In genomic region chr7:136006208-136006607, GRCh38 we compare ENCODE assay signal across 32 cellular contexts. TPM values are rescaled to one million over a fixed set of nuclear protein-coding genes. Genes with fewer than 3 reads are reported as not detected.
A peak's percentile ranks its signal among the peaks of the same experiment; 100 is the strongest.
DNase-seq lines count a peak whose midpoint lies in the region; ATAC-seq, FAIRE-seq and TF ChIP-seq lines count a peak whose summit lies in the region.
"Had no signal": no experiment of that assay in that cellular context is flagged by ENCODE, and none has a peak within 500 bp of the region (broad histone marks: within the 10 kb centered on the region; RNA-seq: fewer than 3 reads in every experiment).

No MANE protein-coding gene starts in this region.

- H3K27ac ChIP-seq in K562 (ENCODE audit: extremely low read depth, low read depth, low read length) (no peak overlapping the region), adrenal gland (no peak overlapping the region)
- H3K27ac ChIP-seq: 22Rv1; A549; BLaER1; BLaER1 treated with 17β-estradiol and CSF1 and Interleukin-3, amounts not matched to agents 10 nM and 100 nM; C4-2B had no signal

- CTCF ChIA-PET in K562 (lab: Yijun Ruan, JAX; ENCODE audit: low intra/inter-chr PET ratio), result no interaction called here

- ATAC-seq in K562, result no peak
- ATAC-seq in central memory CD8-positive, alpha-beta T cell (replicated peaks; ENCODE audit: extremely low read depth, poor library complexity, severe bottlenecking), result no peak
- ATAC-seq: A549; CD8-positive, alpha-beta T cell had no signal

- intact Hi-C loops in K562 (cut with micrococcal nuclease) (loop anchor here (5.0 to 10.0 kb wide), 3 partner anchors 64 to 1589 kb away; no protein-coding TSS in a partner anchor), adrenal gland (cut with DNase I) (loop anchor here in 1 of 2 donors (10.0 kb wide), 1 partner anchor 331 kb away; no protein-coding TSS in a partner anchor)

- in situ Hi-C loops in K562 (cut with MboI), result loop anchor here (5.0 to 10.0 kb wide), 2 partner anchors 204 to 731 kb away; no protein-coding TSS in a partner anchor

- no TSS peak for BruUV-seq in K562 (replicated peaks; lab: Mats Ljungman, UMichigan)

- no peaks in the 10 kb centered on the region for H3K4me1 ChIP-seq in K562 (replicated peaks in 1 of 2; ENCODE audit: control insufficient read depth in 2 of 2, insufficient read depth in 2 of 2, low read length in 2 of 2)
- H3K4me1 ChIP-seq in adrenal gland (replicated peaks in 1 of 2), result no peaks in the 10 kb centered on the region
- H3K4me1 ChIP-seq: A549; BE2C; BLaER1; BLaER1 treated with 17β-estradiol and CSF1 and Interleukin-3, amounts not matched to agents 10 nM and 100 nM; Caco-2 had no signal

- no peaks in the 10 kb centered on the region for H3K9me3 ChIP-seq in K562 (replicated peaks; ENCODE audit: control insufficient read depth, insufficient read depth, low read depth, low read length)
- no peaks in the 10 kb centered on the region for H3K9me3 ChIP-seq in adrenal gland (replicated peaks in 1 of 3)
- H3K9me3 ChIP-seq: A549; BE2C; BLaER1; BLaER1 treated with 17β-estradiol and CSF1 and Interleukin-3, amounts not matched to agents 10 nM and 100 nM; Caco-2 had no signal

- no peak for TF ChIP-seq EP300 in K562 (IDR thresholded peaks at IDR 0.05; ENCODE audit: low read length)

- no peaks in the 10 kb centered on the region for H3K9me3 Mint-ChIP-seq in central memory CD8-positive, alpha-beta T cell
- H3K9me3 Mint-ChIP-seq: CD4-positive, alpha-beta T cell; CD8-positive, alpha-beta memory T cell; CD8-positive, alpha-beta T cell had no signal

- no peaks in the 10 kb centered on the region for H3K36me3 ChIP-seq in K562 (ENCODE audit: control insufficient read depth, insufficient read depth, low read length)
- H3K36me3 ChIP-seq in adrenal gland (replicated peaks in 1 of 2), result no peaks in the 10 kb centered on the region
- H3K36me3 ChIP-seq: BE2C; BLaER1; BLaER1 treated with 17β-estradiol and CSF1 and Interleukin-3, amounts not matched to agents 10 nM and 100 nM had no signal

- H3K27ac Mint-ChIP-seq in central memory CD8-positive, alpha-beta T cell (ENCODE audit: low read depth), result peak overlapping the region; percentile 70
- H3K27ac Mint-ChIP-seq: B cell; CD14-positive monocyte; CD4-positive, alpha-beta T cell; CD8-positive, alpha-beta T cell had no signal

- peaks cover 7% of the 10 kb centered on the region for H3K4me1 Mint-ChIP-seq in central memory CD8-positive, alpha-beta T cell

- H3K27me3 ChIP-seq in K562 (ENCODE audit: control insufficient read depth in 2 of 2, insufficient read depth in 2 of 2, low read length in 2 of 2) (no peaks in the 10 kb centered on the region), adrenal gland (no peaks in the 10 kb centered on the region)
- H3K27me3 ChIP-seq: BE2C; BLaER1; BLaER1 treated with 17β-estradiol and CSF1 and Interleukin-3, amounts not matched to agents 10 nM and 100 nM had no signal

- no peaks in the 10 kb centered on the region for H3K27me3 Mint-ChIP-seq in central memory CD8-positive, alpha-beta T cell
- H3K27me3 Mint-ChIP-seq: B cell; CD4-positive, alpha-beta memory T cell; CD4-positive, alpha-beta T cell; CD8-positive, alpha-beta memory T cell had no signal

- TF ChIP-seq POLR2A in K562 (conservative IDR thresholded peaks at IDR 0.05) (no peak), adrenal gland (IDR thresholded peaks at IDR 0.05) (no peak)

- TF ChIP-seq CTCF in K562 (IDR thresholded peaks at IDR 0.05 in 2 of 3, conservative IDR thresholded peaks at IDR 0.05 in 1 of 3; ENCODE audit: insufficient read depth in 2 of 3, low read depth in 1 of 3, low read length in 3 of 3), result no peak
- TF ChIP-seq CTCF in adrenal gland (IDR thresholded peaks at IDR 0.05), result no peak

- no peaks in the 10 kb centered on the region for H3K79me2 ChIP-seq in K562 (ENCODE audit: control insufficient read depth, insufficient read depth, low read length)

- no peaks in the 10 kb centered on the region for H4K20me1 ChIP-seq in K562 (replicated peaks; ENCODE audit: control insufficient read depth, insufficient read depth, low read length)
- H4K20me1 ChIP-seq: BLaER1; BLaER1 treated with 17β-estradiol and CSF1 and Interleukin-3, amounts not matched to agents 10 nM and 100 nM had no signal

- H3K4me3 Mint-ChIP-seq in central memory CD8-positive, alpha-beta T cell, result no peak overlapping the region
- H3K4me3 Mint-ChIP-seq: B cell; CD14-positive monocyte; CD4-positive, alpha-beta memory T cell; CD4-positive, alpha-beta T cell; CD4-positive, CD25-positive, alpha-beta regulatory T cell; CD8-positive, alpha-beta memory T cell; CD8-positive, alpha-beta T cell had no signal

- H3K9me1 ChIP-seq in K562 (ENCODE audit: control insufficient read depth, insufficient read depth, low read length), result no peaks in the 10 kb centered on the region

- peaks cover 2% of the 10 kb centered on the region for H3K36me3 Mint-ChIP-seq in central memory CD8-positive, alpha-beta T cell (ENCODE audit: insufficient read depth)
- H3K36me3 Mint-ChIP-seq: CD14-positive monocyte; CD8-positive, alpha-beta T cell had no signal

- WGBS in K562 (ENCODE audit: insufficient coverage, low coverage, missing lambda C conversion rate), result 67% methylated on average over 3 of the region's 3 CpGs
- 92 to 99% (median 95%) methylated on average over 3 of the region's 3 CpGs for WGBS in adrenal gland, 4 donors

- FAIRE-seq in K562 (lab: Jason Lieb, UNC), result no peak
- FAIRE-seq: D721Med had no signal

- DNase-seq in K562 (ENCODE audit: extremely low read depth in 1 of 4, low spot score in 3 of 4) (no peak), adrenal gland (no peak), NCI-H2227 treated with DMSO at 0.1 percent for 48 hours (lab: John Stamatoyannopoulos, UW) (no peak)
- no peak for DNase-seq in central memory CD8-positive, alpha-beta T cell (ENCODE audit: low spot score in 2 of 2)
- DNase-seq: 8988T; ACHN; AML-193; BE2C; C1 segment of cervical spinal cord; Caco-2; Calu3; CD4-positive, alpha-beta memory T cell; CD4-positive, alpha-beta T cell; CD4-positive, CD25-positive, alpha-beta regulatory T cell; CD8-positive, alpha-beta memory T cell; CD8-positive, alpha-beta T cell; COR-L47; DMS 273 treated with DMSO at 0.1 percent for 48 hours; DMS153; DMS53; DMS79; DMS79 treated with DMSO at 0.1 percent for 48 hours; DND-41; EL had no signal

- H3K9ac ChIP-seq in K562 (ENCODE audit: insufficient read depth in 1 of 2, low read depth in 2 of 2, low read length in 2 of 2), result no peak overlapping the region
- H3K9ac ChIP-seq: BLaER1; BLaER1 treated with 17β-estradiol and CSF1 and Interleukin-3, amounts not matched to agents 10 nM and 100 nM had no signal

- POLR2A ChIA-PET in K562 (lab: Yijun Ruan, JAX), result no interaction called here

- H2AFZ ChIP-seq in K562 (ENCODE audit: low read depth, low read length), result no peak overlapping the region

- H3K4me2 ChIP-seq in K562 (ENCODE audit: insufficient read depth, low read length), result no peak overlapping the region
- H3K4me2 ChIP-seq: A549; BLaER1; BLaER1 treated with 17β-estradiol and CSF1 and Interleukin-3, amounts not matched to agents 10 nM and 100 nM had no signal

- TF ChIP-seq RAD21 in K562 (CRISPR knock-in tag; conservative IDR thresholded peaks at IDR 0.05 in 1 of 2, IDR thresholded peaks at IDR 0.05 in 1 of 2), result no peak

- H3K4me3 ChIP-seq in K562 (no peak overlapping the region), adrenal gland (no peak overlapping the region)
- H3K4me3 ChIP-seq: A549; BLaER1; BLaER1 treated with 17β-estradiol and CSF1 and Interleukin-3, amounts not matched to agents 10 nM and 100 nM had no signal

TF ChIP-seq in K562, 482 proteins besides CTCF, POLR2A, EP300 and RAD21 (continues in another document):
- TF ChIP-seq TBP (optimal IDR thresholded peaks at IDR 0.05; ENCODE audit: low read depth, low read length) (no peak), YY1 (IDR thresholded peaks at IDR 0.05; ENCODE audit: borderline replicate concordance in 1 of 3, control insufficient read depth in 1 of 3, extremely low read depth in 1 of 3, insufficient read depth in 3 of 3, insufficient read length in 1 of 3, insufficient replicate concordance in 2 of 3, low read depth in 1 of 3, low read length in 2 of 3) (peak in 1 of 3 experiments; percentile 45), ZNF766 (CRISPR knock-in tag; conservative IDR thresholded peaks at IDR 0.05) (0 out of 2 replicates have a peak, but pooled peaks have one; percentile 34), ZNF280A (IDR thresholded peaks at IDR 0.05; ENCODE audit: low read depth, partially characterized antibody) (peak; percentile 61), ZFX (CRISPR knock-in tag; IDR thresholded peaks at IDR 0.05) (no peak), CBX5 (IDR thresholded peaks at IDR 0.05; ENCODE audit: borderline replicate concordance, low read depth) (peak; percentile 66; the same call in 1 of the 2 replicates)

RNA-seq across cellular contexts. Expression of gene MTPN, which starts 29.0 kb away (rescaled TPM):
- 24.4 and 41.1 TPM in 2 replicates for total RNA-seq in K562 (2011; cell fraction: chromatin; rRNA removed; ENCODE audit: low replicate concordance)
- 26.7 and 34.1 TPM in 2 replicates for total RNA-seq in K562 (2011; cell fraction: nucleolus; rRNA removed)
- 43.8 and 76.6 TPM in 2 replicates for total RNA-seq in K562 (2011; cell fraction: nucleoplasm; rRNA removed)
- total RNA-seq in K562 (2014; rRNA removed) (94.4 and 128 TPM in 2 replicates), K562 (2014; rRNA removed; fragmentation: Illumina TruSeq; extraction: Trizol) (156 and 189 TPM in 2 replicates), K562 (2015; rRNA removed; fragmentation: Illumina TruSeq; extraction: Trizol) (154 and 159 TPM in 2 replicates), K562 (2021) (236 and 261 TPM in 2 replicates), adrenal gland (100 to 1,000 TPM in 2 of 8 donors, 10 to 100 TPM in 6; 53.8 to 116 (median 91.0) TPM)
- polyA plus RNA-seq in K562 (2011; rRNA removed) (189 and 191 TPM in 2 replicates), K562 (2014; fragmentation: Illumina TruSeq; extraction: Trizol) (224 and 243 TPM in 2 replicates), K562 (2014; fragmentation: Nextera tagmentation; extraction: Ambion mirVana) (10 to 100 TPM; 68.5 to 68.6 TPM), K562 (2014; rRNA removed) (133 and 148 TPM in 2 replicates), adrenal gland (10 to 100 TPM; 16.7 to 90.6 (median 29.7) TPM)
- polyA plus RNA-seq in K562 (2011; cell fraction: cytosol; rRNA removed), result 69.3 and 142 TPM in 2 replicates
- 61.0 and 67.9 TPM in 2 replicates for polyA plus RNA-seq in K562 (2011; cell fraction: nucleus; rRNA removed)
- polyA plus RNA-seq in K562 (2012), result 190 and 199 TPM in 2 replicates
- 247 and 299 TPM in 2 replicates for polyA minus RNA-seq in K562 (2011; rRNA and poly(A)+ RNA removed)
- polyA minus RNA-seq in K562 (2011; cell fraction: cytosol; rRNA and poly(A)+ RNA removed), result 168 and 172 TPM in 2 replicates
- 70.3 and 88.3 TPM in 2 replicates for polyA minus RNA-seq in K562 (2011; cell fraction: nucleus; rRNA and poly(A)+ RNA removed)
